ENCODE assay signal across 10 cellular contexts in genomic region chr5:170467000-170467707, GRCh38. TPM values are rescaled to one million over a fixed set of nuclear protein-coding genes. Genes with fewer than 3 reads are reported as not detected.
DNase-seq lines count a peak whose midpoint lies in the region; ATAC-seq and TF ChIP-seq lines count a peak whose summit lies in the region.
"Had no signal": no experiment of that assay in that cellular context is flagged by ENCODE, and none has a peak within 500 bp of the region (broad histone marks: within the 10 kb centered on the region; RNA-seq: fewer than 3 reads in every experiment).

No MANE protein-coding gene starts in this region.

- H3K4me1 ChIP-seq in hepatocyte (ENCODE audit: insufficient read depth) = no peaks in the 10 kb centered on the region
- H3K4me1 ChIP-seq: gastrocnemius medialis had no signal

- no peak overlapping the region for H3K4me3 ChIP-seq in hepatocyte
- H3K4me3 ChIP-seq: gastrocnemius medialis had no signal

- no peak overlapping the region for H3K4me2 ChIP-seq in hepatocyte

- no peak overlapping the region for H3K27ac ChIP-seq in hepatocyte
- H3K27ac ChIP-seq: gastrocnemius medialis had no signal

- no peaks in the 10 kb centered on the region for H3K9me2 ChIP-seq in hepatocyte (replicated peaks; ENCODE audit: insufficient read depth)

- no peaks in the 10 kb centered on the region for H3K9me3 ChIP-seq in hepatocyte (ENCODE audit: low read depth)

- WGBS in hepatocyte (ENCODE audit: low lambda C conversion rate, missing lambda C conversion rate) = 81% methylated on average over 13 of the region's 13 CpGs

- H3K4me1 Mint-ChIP-seq in endothelial cell (ENCODE audit: unreplicated experiment) (peaks cover 14% of the 10 kb centered on the region), mesothelial cell of epicardium (peaks cover 2% of the 10 kb centered on the region)

- no peaks in the 10 kb centered on the region for H3K79me2 ChIP-seq in hepatocyte

- peaks cover 13% of the 10 kb centered on the region for H3K27me3 ChIP-seq in hepatocyte
- H3K27me3 ChIP-seq: gastrocnemius medialis had no signal

- H3K27ac Mint-ChIP-seq in endothelial cell (ENCODE audit: unreplicated experiment) (no peak overlapping the region), mesothelial cell of epicardium (no peak overlapping the region)

- H3K36me3 Mint-ChIP-seq in endothelial cell (ENCODE audit: low read depth, unreplicated experiment) = no peaks in the 10 kb centered on the region
- no peaks in the 10 kb centered on the region for H3K36me3 Mint-ChIP-seq in mesothelial cell of epicardium

- DNase-seq in 8988T (peak; percentile 46), SIG-M5 treated with dmso at 0.1 percent for 504 hours (lab: John Stamatoyannopoulos, UW; ENCODE audit: unreplicated experiment) (peak; percentile 81), hepatocyte (ENCODE audit: low spot score) (peak; percentile 46), endothelial cell (ENCODE audit: low spot score) (no peak), mesothelial cell of epicardium (ENCODE audit: low spot score in 2 of 2, unreplicated experiment in 2 of 2) (no peak), mucosa of gallbladder (ENCODE audit: low spot score) (no peak), NCI-H2081 treated with DMSO at 0.1 percent for 48 hours (lab: John Stamatoyannopoulos, UW) (no peak)
- DNase-seq: gastrocnemius medialis, NCI-H82 had no signal

- TF ChIP-seq CTCF in hepatocyte (IDR thresholded peaks at IDR 0.05; ENCODE audit: poor library complexity) (no peak), endothelial cell (IDR thresholded peaks at IDR 0.05; ENCODE audit: unreplicated experiment) (no peak), mesothelial cell of epicardium (IDR thresholded peaks at IDR 0.05; ENCODE audit: unreplicated experiment) (no peak)

- H2AFZ ChIP-seq in hepatocyte = no peak overlapping the region

- peak; percentile 72 for ATAC-seq in GM21447 (IDR thresholded peaks at IDR 0.05; ENCODE audit: unreplicated experiment)
- ATAC-seq: gastrocnemius medialis had no signal

- H3K27me3 Mint-ChIP-seq in endothelial cell (ENCODE audit: unreplicated experiment) (no peaks in the 10 kb centered on the region), mesothelial cell of epicardium (ENCODE audit: low read depth) (peaks cover 34% of the 10 kb centered on the region)

- H4K20me1 ChIP-seq in hepatocyte (ENCODE audit: insufficient read depth, poor library complexity, severe bottlenecking) = no peaks in the 10 kb centered on the region

- no peaks in the 10 kb centered on the region for H3K9me3 Mint-ChIP-seq in endothelial cell (ENCODE audit: unreplicated experiment)
- no peaks in the 10 kb centered on the region for H3K9me3 Mint-ChIP-seq in mesothelial cell of epicardium

- H3K36me3 ChIP-seq in hepatocyte (replicated peaks; ENCODE audit: insufficient read depth, low read depth) = no peaks in the 10 kb centered on the region
- H3K36me3 ChIP-seq: gastrocnemius medialis had no signal

- H3K4me3 Mint-ChIP-seq in endothelial cell (ENCODE audit: unreplicated experiment) (no peak overlapping the region), mesothelial cell of epicardium (no peak overlapping the region)

RNA-seq across cellular contexts. Expression of gene KCNIP1, which starts 36.7 kb away (rescaled TPM):
- total RNA-seq in hepatocyte (0.43 and 1.5 TPM in 2 replicates), endothelial cell (ENCODE audit: unreplicated experiment) (6.1 TPM), mesothelial cell of epicardium (1.3 to 2.3 TPM (median 1.5 TPM) in 3 replicates), mucosa of gallbladder (1.5 TPM)
- polyA plus RNA-seq in hepatocyte = 0.80 and 0.88 TPM in 2 replicates
- total RNA-seq: gastrocnemius medialis had no signal

Comparison
In these comparisons a context has a peak if more than half of its experiments do, and no peak if none do; other contexts are left out.
1. DNase-seq: peak in 8988T (single experiment), SIG-M5 treated with dmso at 0.1 percent for 504 hours (single experiment) and hepatocyte (single experiment); none in endothelial cell (single experiment), mesothelial cell of epicardium (0 of 2), mucosa of gallbladder (single experiment) and NCI-H2081 treated with DMSO at 0.1 percent for 48 hours (single experiment).